1 cellular context compared by ENCODE assay signal in genomic region chr4:138967313-138967712, GRCh38.
A peak's percentile ranks its signal among the peaks of the same experiment; 100 is the strongest.
TF ChIP-seq lines count a peak whose summit lies in the region.

No MANE protein-coding gene starts in this region.

TF ChIP-seq in GM12878, 131 proteins besides CTCF, POLR2A, EP300 and RAD21 (continued from another document and continues in another):
- no peak for TF ChIP-seq FOXM1 (IDR thresholded peaks at IDR 0.05; ENCODE audit: low read depth, low read length)
- TF ChIP-seq RAD51 (IDR thresholded peaks at IDR 0.05), result peak; percentile 27; the same call in 1 of the 2 replicates
- TF ChIP-seq, protein P1, sequence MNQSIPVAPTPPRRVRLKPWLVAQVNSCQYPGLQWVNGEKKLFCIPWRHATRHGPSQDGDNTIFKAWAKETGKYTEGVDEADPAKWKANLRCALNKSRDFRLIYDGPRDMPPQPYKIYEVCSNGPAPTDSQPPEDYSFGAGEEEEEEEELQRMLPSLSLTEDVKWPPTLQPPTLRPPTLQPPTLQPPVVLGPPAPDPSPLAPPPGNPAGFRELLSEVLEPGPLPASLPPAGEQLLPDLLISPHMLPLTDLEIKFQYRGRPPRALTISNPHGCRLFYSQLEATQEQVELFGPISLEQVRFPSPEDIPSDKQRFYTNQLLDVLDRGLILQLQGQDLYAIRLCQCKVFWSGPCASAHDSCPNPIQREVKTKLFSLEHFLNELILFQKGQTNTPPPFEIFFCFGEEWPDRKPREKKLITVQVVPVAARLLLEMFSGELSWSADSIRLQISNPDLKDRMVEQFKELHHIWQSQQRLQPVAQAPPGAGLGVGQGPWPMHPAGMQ (IDR thresholded peaks at IDR 0.05; ENCODE audit: borderline replicate concordance), result no peak
- no peak for TF ChIP-seq BCL3 (IDR thresholded peaks at IDR 0.05; ENCODE audit: borderline replicate concordance, insufficient read depth, low read depth, low read length, poor library complexity, severe bottlenecking)
- no peak for TF ChIP-seq SREBF1 (IDR thresholded peaks at IDR 0.05; ENCODE audit: low read length)
- no peak for TF ChIP-seq MYB (IDR thresholded peaks at IDR 0.05; ENCODE audit: borderline replicate concordance, low read depth, low read length)
- no peak for TF ChIP-seq NRF1 (conservative IDR thresholded peaks at IDR 0.05; ENCODE audit: low read depth, low read length)
- no peak for TF ChIP-seq SRF (IDR thresholded peaks at IDR 0.05; ENCODE audit: low read depth in 2 of 2, low read length in 2 of 2)
- no peak for TF ChIP-seq NFIC (IDR thresholded peaks at IDR 0.05; ENCODE audit: low read depth, low read length)
- TF ChIP-seq SPI1 (IDR thresholded peaks at IDR 0.05; ENCODE audit: borderline replicate concordance, insufficient read depth, low read depth, low read length), result no peak; the same call in 1 of the 2 replicates
- no peak for TF ChIP-seq PBX3 (IDR thresholded peaks at IDR 0.05; ENCODE audit: insufficient replicate concordance, low read depth, low read length)
- TF ChIP-seq IRF4 (IDR thresholded peaks at IDR 0.05; ENCODE audit: low read depth, low read length), result peak; percentile 57; the same call in 1 of the 2 replicates
- TF ChIP-seq CHD4 (IDR thresholded peaks at IDR 0.05), result no peak
- TF ChIP-seq YY1 (IDR thresholded peaks at IDR 0.05; ENCODE audit: low read depth, low read length), result no peak
- peak; percentile 68; the same call in 1 of the 2 replicates for TF ChIP-seq ZNF592 (IDR thresholded peaks at IDR 0.05)
- no peak for TF ChIP-seq RCOR1 (conservative IDR thresholded peaks at IDR 0.05; ENCODE audit: low read depth, low read length)
- TF ChIP-seq STAT1 (conservative IDR thresholded peaks at IDR 0.05), result no peak
- no peak for TF ChIP-seq TBL1XR1 (IDR thresholded peaks at IDR 0.05; ENCODE audit: low read depth, low read length)
- TF ChIP-seq MYC (IDR thresholded peaks at IDR 0.05; ENCODE audit: insufficient read depth, insufficient read length, insufficient replicate concordance, low read length, severe bottlenecking), result no peak
- no peak for TF ChIP-seq KAT2A (conservative IDR thresholded peaks at IDR 0.05; ENCODE audit: control insufficient read depth, low read depth, low read length)
- TF ChIP-seq, protein P2, sequence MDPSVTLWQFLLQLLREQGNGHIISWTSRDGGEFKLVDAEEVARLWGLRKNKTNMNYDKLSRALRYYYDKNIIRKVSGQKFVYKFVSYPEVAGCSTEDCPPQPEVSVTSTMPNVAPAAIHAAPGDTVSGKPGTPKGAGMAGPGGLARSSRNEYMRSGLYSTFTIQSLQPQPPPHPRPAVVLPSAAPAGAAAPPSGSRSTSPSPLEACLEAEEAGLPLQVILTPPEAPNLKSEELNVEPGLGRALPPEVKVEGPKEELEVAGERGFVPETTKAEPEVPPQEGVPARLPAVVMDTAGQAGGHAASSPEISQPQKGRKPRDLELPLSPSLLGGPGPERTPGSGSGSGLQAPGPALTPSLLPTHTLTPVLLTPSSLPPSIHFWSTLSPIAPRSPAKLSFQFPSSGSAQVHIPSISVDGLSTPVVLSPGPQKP (IDR thresholded peaks at IDR 0.05; ENCODE audit: low read depth, low read length), result no peak
- TF ChIP-seq PML (IDR thresholded peaks at IDR 0.05; ENCODE audit: low read length), result no peak
- peak; percentile 79 for TF ChIP-seq CREM (IDR thresholded peaks at IDR 0.05; ENCODE audit: low read depth)
- no peak for TF ChIP-seq WRNIP1 (IDR thresholded peaks at IDR 0.05; ENCODE audit: borderline replicate concordance, low read depth, low read length)
- no peak for TF ChIP-seq MXI1 (IDR thresholded peaks at IDR 0.05; ENCODE audit: low read depth, low read length)
- TF ChIP-seq, protein P3, sequence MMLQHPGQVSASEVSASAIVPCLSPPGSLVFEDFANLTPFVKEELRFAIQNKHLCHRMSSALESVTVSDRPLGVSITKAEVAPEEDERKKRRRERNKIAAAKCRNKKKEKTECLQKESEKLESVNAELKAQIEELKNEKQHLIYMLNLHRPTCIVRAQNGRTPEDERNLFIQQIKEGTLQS (IDR thresholded peaks at IDR 0.05; ENCODE audit: borderline replicate concordance, extremely low read depth, low read depth, low read length), result no peak
- no peak for TF ChIP-seq EED (IDR thresholded peaks at IDR 0.05; ENCODE audit: low read depth)
- no peak for TF ChIP-seq SREBF2 (IDR thresholded peaks at IDR 0.05; ENCODE audit: low read length)
- peak; percentile 60; the same call in 1 of the 2 replicates for TF ChIP-seq RELB (IDR thresholded peaks at IDR 0.05; ENCODE audit: low read depth)
- TF ChIP-seq, protein P4, sequence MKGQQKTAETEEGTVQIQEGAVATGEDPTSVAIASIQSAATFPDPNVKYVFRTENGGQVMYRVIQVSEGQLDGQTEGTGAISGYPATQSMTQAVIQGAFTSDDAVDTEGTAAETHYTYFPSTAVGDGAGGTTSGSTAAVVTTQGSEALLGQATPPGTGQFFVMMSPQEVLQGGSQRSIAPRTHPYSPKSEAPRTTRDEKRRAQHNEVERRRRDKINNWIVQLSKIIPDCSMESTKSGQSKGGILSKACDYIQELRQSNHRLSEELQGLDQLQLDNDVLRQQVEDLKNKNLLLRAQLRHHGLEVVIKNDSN (IDR thresholded peaks at IDR 0.05; ENCODE audit: borderline replicate concordance, extremely low read length, insufficient read depth, low read depth, low read length), result no peak
- peak; percentile 89 for TF ChIP-seq NR2C1 (IDR thresholded peaks at IDR 0.05)
- no peak for TF ChIP-seq HSF1 (IDR thresholded peaks at IDR 0.05; ENCODE audit: low read depth, low read length)
- TF ChIP-seq PAX8 (IDR thresholded peaks at IDR 0.05), result no peak
- TF ChIP-seq TARDBP (IDR thresholded peaks at IDR 0.05; ENCODE audit: borderline replicate concordance), result no peak
- no peak for TF ChIP-seq ZNF622 (IDR thresholded peaks at IDR 0.05)
- TF ChIP-seq TAF1 (IDR thresholded peaks at IDR 0.05; ENCODE audit: borderline replicate concordance, low read depth, low read length), result no peak
- TF ChIP-seq, protein P5, sequence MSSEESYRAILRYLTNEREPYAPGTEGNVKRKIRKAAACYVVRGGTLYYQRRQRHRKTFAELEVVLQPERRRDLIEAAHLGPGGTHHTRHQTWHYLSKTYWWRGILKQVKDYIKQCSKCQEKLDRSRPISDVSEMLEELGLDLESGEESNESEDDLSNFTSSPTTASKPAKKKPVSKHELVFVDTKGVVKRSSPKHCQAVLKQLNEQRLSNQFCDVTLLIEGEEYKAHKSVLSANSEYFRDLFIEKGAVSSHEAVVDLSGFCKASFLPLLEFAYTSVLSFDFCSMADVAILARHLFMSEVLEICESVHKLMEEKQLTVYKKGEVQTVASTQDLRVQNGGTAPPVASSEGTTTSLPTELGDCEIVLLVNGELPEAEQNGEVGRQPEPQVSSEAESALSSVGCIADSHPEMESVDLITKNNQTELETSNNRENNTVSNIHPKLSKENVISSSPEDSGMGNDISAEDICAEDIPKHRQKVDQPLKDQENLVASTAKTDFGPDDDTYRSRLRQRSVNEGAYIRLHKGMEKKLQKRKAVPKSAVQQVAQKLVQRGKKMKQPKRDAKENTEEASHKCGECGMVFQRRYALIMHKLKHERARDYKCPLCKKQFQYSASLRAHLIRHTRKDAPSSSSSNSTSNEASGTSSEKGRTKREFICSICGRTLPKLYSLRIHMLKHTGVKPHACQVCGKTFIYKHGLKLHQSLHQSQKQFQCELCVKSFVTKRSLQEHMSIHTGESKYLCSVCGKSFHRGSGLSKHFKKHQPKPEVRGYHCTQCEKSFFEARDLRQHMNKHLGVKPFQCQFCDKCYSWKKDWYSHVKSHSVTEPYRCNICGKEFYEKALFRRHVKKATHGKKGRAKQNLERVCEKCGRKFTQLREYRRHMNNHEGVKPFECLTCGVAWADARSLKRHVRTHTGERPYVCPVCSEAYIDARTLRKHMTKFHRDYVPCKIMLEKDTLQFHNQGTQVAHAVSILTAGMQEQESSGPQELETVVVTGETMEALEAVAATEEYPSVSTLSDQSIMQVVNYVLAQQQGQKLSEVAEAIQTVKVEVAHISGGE (CRISPR knock-in tag; IDR thresholded peaks at IDR 0.05), result no peak
- TF ChIP-seq CREB1 (IDR thresholded peaks at IDR 0.05; ENCODE audit: low read depth), result peak; percentile 77
- no peak for TF ChIP-seq POU2F2 (IDR thresholded peaks at IDR 0.05; ENCODE audit: borderline replicate concordance, low read depth, low read length)
- TF ChIP-seq BMI1 (IDR thresholded peaks at IDR 0.05; ENCODE audit: borderline replicate concordance), result peak; percentile 88
- TF ChIP-seq ZNF217 (IDR thresholded peaks at IDR 0.05), result peak; percentile 72; the same call in 1 of the 2 replicates
- TF ChIP-seq ESRRA (IDR thresholded peaks at IDR 0.05; ENCODE audit: low read length), result no peak
